ENCODE assay signal across 2 cellular contexts in genomic region chr1:46169811-46170454, GRCh38.
TF ChIP-seq lines count a peak whose summit lies in the region.

No MANE protein-coding gene starts in this region.

TF ChIP-seq in HEK293, 187 proteins besides CTCF, POLR2A, EP300 and RAD21:
- TF ChIP-seq PRDM10 (tag by site-specific recombination; IDR thresholded peaks at IDR 0.05): 0 out of 2 replicates have a peak, but pooled peaks have one; percentile 15
- no peak for TF ChIP-seq ZNF624 (tag by site-specific recombination; IDR thresholded peaks at IDR 0.05)
- TF ChIP-seq ZNF146 (tag by site-specific recombination; IDR thresholded peaks at IDR 0.05): no peak
- TF ChIP-seq TCF7L2 (IDR thresholded peaks at IDR 0.05; ENCODE audit: borderline replicate concordance, low read depth, low read length): no peak
- no peak for TF ChIP-seq ZNF621 (tag by site-specific recombination; IDR thresholded peaks at IDR 0.05)

TF ChIP-seq in H1, 55 proteins besides CTCF, POLR2A, EP300 and RAD21:
- TF ChIP-seq E2F6 (IDR thresholded peaks at IDR 0.05) (0 out of 2 replicates have a peak, but pooled peaks have one; percentile 27), MAX (IDR thresholded peaks at IDR 0.05) (0 out of 2 replicates have a peak, but pooled peaks have one; percentile 19), CHD2 (IDR thresholded peaks at IDR 0.05; ENCODE audit: low read length) (no peak)
